Comparison of ENCODE assay signal across 1 cellular context in genomic region chr1:36326499-36326898, GRCh38.
TF ChIP-seq lines count a peak whose summit lies in the region.

No MANE protein-coding gene starts in this region.

TF ChIP-seq in HCT116, 20 proteins besides CTCF, POLR2A, EP300 and RAD21 (continued from another document):
- no peak for TF ChIP-seq YY1 (IDR thresholded peaks at IDR 0.05; ENCODE audit: extremely low read depth, insufficient replicate concordance, low read depth, low read length)
- no peak for TF ChIP-seq ATF3 (IDR thresholded peaks at IDR 0.05)
- TF ChIP-seq FOSL1 (IDR thresholded peaks at IDR 0.05; ENCODE audit: low read depth): no peak
- no peak for TF ChIP-seq SP1 (IDR thresholded peaks at IDR 0.05; ENCODE audit: low read depth)
